Comparison of ENCODE assay signal across 11 cellular contexts in the genomic region with DNA sequence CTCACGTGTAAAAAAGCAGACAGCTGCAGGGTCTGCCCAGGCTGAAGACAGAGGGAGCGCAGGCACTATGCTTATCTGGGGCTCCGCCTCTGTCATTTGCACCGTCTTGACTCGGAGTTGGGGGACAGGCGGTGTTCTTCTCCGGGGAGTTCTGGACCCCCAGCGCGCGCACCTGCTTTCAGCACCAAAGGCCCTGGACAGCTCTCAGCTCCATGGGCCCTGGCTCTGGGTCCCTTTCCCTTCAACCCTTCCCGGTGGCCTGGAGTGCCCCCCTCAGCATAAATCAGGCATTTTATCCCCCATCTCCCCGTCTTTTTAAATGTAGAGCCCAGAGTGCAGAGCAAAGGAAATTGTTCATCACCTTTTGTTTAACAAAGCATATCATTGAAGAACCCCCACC. TPM values are rescaled to one million over a fixed set of nuclear protein-coding genes. Genes with fewer than 3 reads are reported as not detected.
DNase-seq lines count a peak whose midpoint lies in the region; ATAC-seq and TF ChIP-seq lines count a peak whose summit lies in the region.
"Had no signal": no experiment of that assay in that cellular context is flagged by ENCODE, and none has a peak within 500 bp of the region (broad histone marks: within the 10 kb centered on the region; RNA-seq: fewer than 3 reads in every experiment).

No MANE protein-coding gene starts in this region.

- H3K27ac Mint-ChIP-seq in activated naive CD8-positive, alpha-beta T cell treated with anti-CD3 and anti-CD28 coated beads, Interleukin-2, amount 10 ng/mL, durations not matched to agents 7 days and 5 days = no peak overlapping the region
- no peak overlapping the region for H3K27ac Mint-ChIP-seq in nephron
- H3K27ac Mint-ChIP-seq: activated T-helper 2 cell treated with anti-CD3 and anti-CD28 coated beads, Interferon-gamma antibody, Interleukin-2, Interleukin-4, amounts not matched to agents 10 μg/mL and 5 μg/mL and 100 μg/mL, durations not matched to agents 14 hours and 24 hours and 36 hours had no signal

- no peaks in the 10 kb centered on the region for H3K36me3 Mint-ChIP-seq in activated naive CD8-positive, alpha-beta T cell treated with anti-CD3 and anti-CD28 coated beads, Interleukin-2, amount 10 ng/mL, durations not matched to agents 7 days and 5 days
- no peaks in the 10 kb centered on the region for H3K36me3 Mint-ChIP-seq in nephron (ENCODE audit: low read depth)

- no peak overlapping the region for H3K4me3 Mint-ChIP-seq in activated naive CD8-positive, alpha-beta T cell treated with anti-CD3 and anti-CD28 coated beads, Interleukin-2, amount 10 ng/mL, durations not matched to agents 7 days and 5 days
- H3K4me3 Mint-ChIP-seq in nephron = peak overlapping the region; percentile 35 to 71 (median 51)

- no peak for TF ChIP-seq CTCF in nephron (IDR thresholded peaks at IDR 0.05; ENCODE audit: unreplicated experiment in 3 of 3)

- H3K27me3 Mint-ChIP-seq in activated naive CD8-positive, alpha-beta T cell treated with anti-CD3 and anti-CD28 coated beads, Interleukin-2, amount 10 ng/mL, durations not matched to agents 7 days and 5 days = peaks cover 55% of the 10 kb centered on the region
- H3K27me3 Mint-ChIP-seq in nephron (ENCODE audit: low read depth) = peaks cover 87% of the 10 kb centered on the region

- ATAC-seq in activated naive CD8-positive, alpha-beta T cell treated with anti-CD3 and anti-CD28 coated beads, Interleukin-2, amount 10 ng/mL, durations not matched to agents 7 days and 5 days (ENCODE audit: low read depth) = no peak
- no peak for ATAC-seq in GM18870 (IDR thresholded peaks at IDR 0.05; ENCODE audit: unreplicated experiment)

- H3K9me3 Mint-ChIP-seq in activated naive CD8-positive, alpha-beta T cell treated with anti-CD3 and anti-CD28 coated beads, Interleukin-2, amount 10 ng/mL, durations not matched to agents 7 days and 5 days = no peaks in the 10 kb centered on the region
- H3K9me3 Mint-ChIP-seq in nephron = peaks cover 2% of the 10 kb centered on the region
- H3K9me3 Mint-ChIP-seq: activated T-helper 2 cell treated with anti-CD3 and anti-CD28 coated beads, Interferon-gamma antibody, Interleukin-2, Interleukin-4, amounts not matched to agents 10 μg/mL and 5 μg/mL and 100 μg/mL, durations not matched to agents 14 hours and 24 hours and 36 hours had no signal

- no peaks in the 10 kb centered on the region for H3K4me1 Mint-ChIP-seq in activated naive CD8-positive, alpha-beta T cell treated with anti-CD3 and anti-CD28 coated beads, Interleukin-2, amount 10 ng/mL, durations not matched to agents 7 days and 5 days
- H3K4me1 Mint-ChIP-seq in nephron = peaks cover 11% of the 10 kb centered on the region

- POLR2A ChIA-PET in activated naive CD8-positive, alpha-beta T cell treated with anti-CD3 and anti-CD28 coated beads, Interleukin-2, amount 10 ng/mL, durations not matched to agents 7 days and 5 days (lab: Charles Lee) = interaction anchor here (0.6 kb wide), 1 partner anchor 1441 kb away, joined by 3 read pairs; no protein-coding TSS in a partner anchor

- peak; percentile 30 for DNase-seq in NCI-H1105 treated with DMSO at 0.1 percent for 48 hours (lab: John Stamatoyannopoulos, UW)
- no peak for DNase-seq in NCI-H1105 (lab: John Stamatoyannopoulos, UW)
- DNase-seq in M059J (ENCODE audit: low read depth) = peak; percentile 4
- peak; percentile 48 for DNase-seq in activated naive CD8-positive, alpha-beta T cell treated with anti-CD3 and anti-CD28 coated beads, Interleukin-2, amount 10 ng/mL, durations not matched to agents 7 days and 5 days
- DNase-seq in effector CD4-positive, alpha-beta T cell = no peak
- no peak for DNase-seq in stimulated activated CD4-positive, alpha-beta T cell treated with anti-CD3 and anti-CD28 coated beads, Interleukin-1b, Interleukin-23, amount 100 ng/mL, for 48 hours
- DNase-seq: transverse colon had no signal

RNA-seq across cellular contexts. Expression of a gene that starts 1.5 kb away (rescaled TPM):
- total RNA-seq in M059J (2014; rRNA removed; shearing (Covaris generic)) = not detected in 2 replicates
- total RNA-seq in activated naive CD8-positive, alpha-beta T cell treated with anti-CD3 and anti-CD28 coated beads, Interleukin-2, amount 10 ng/mL, durations not matched to agents 7 days and 5 days = not detected
- total RNA-seq: activated T-helper 2 cell treated with anti-CD3 and anti-CD28 coated beads, Interferon-gamma antibody, Interleukin-2, Interleukin-4, amounts not matched to agents 10 μg/mL and 5 μg/mL and 100 μg/mL, durations not matched to agents 14 hours and 24 hours and 36 hours; T-helper 2 cell treated with Interferon-gamma antibody and Interleukin-4, amounts not matched to agents 100 ng/mL and 5 ng/mL, for 36 hours had no signal

Comparison
In these comparisons a context has a peak if more than half of its experiments do, and no peak if none do; other contexts are left out.
1. DNase-seq: peak in NCI-H1105 treated with DMSO at 0.1 percent for 48 hours (single experiment), M059J (single experiment) and activated naive CD8-positive, alpha-beta T cell treated with anti-CD3 and anti-CD28 coated beads, Interleukin-2, amount 10 ng/mL, durations not matched to agents 7 days and 5 days (single experiment); none in NCI-H1105 (single experiment), effector CD4-positive, alpha-beta T cell (single experiment) and stimulated activated CD4-positive, alpha-beta T cell treated with anti-CD3 and anti-CD28 coated beads, Interleukin-1b, Interleukin-23, amount 100 ng/mL, for 48 hours (single experiment).